ENCODE assay signal across 1 cellular context in genomic region chr4:5443976-5444802, GRCh38.
TF ChIP-seq lines count a peak whose summit lies in the region.

No MANE protein-coding gene starts in this region.

TF ChIP-seq in K562, 482 proteins besides CTCF, POLR2A, EP300 and RAD21 (continued from another document):
- TF ChIP-seq MGA (IDR thresholded peaks at IDR 0.05) (0 out of 2 replicates have a peak, but pooled peaks have one; percentile 17), NFRKB (IDR thresholded peaks at IDR 0.05; ENCODE audit: low read depth) (peak; percentile 57; the same call in 1 of the 2 replicates), TAF9B (IDR thresholded peaks at IDR 0.05; ENCODE audit: partially characterized antibody) (peak; percentile 31), FOXK2 (conservative IDR thresholded peaks at IDR 0.05 in 1 of 2, IDR thresholded peaks at IDR 0.05 in 1 of 2; ENCODE audit: low read depth in 2 of 2) (peak; percentile 26 to 54; a peak in 1 of 4 replicates), YY1 (IDR thresholded peaks at IDR 0.05; ENCODE audit: borderline replicate concordance in 1 of 3, control insufficient read depth in 1 of 3, extremely low read depth in 1 of 3, insufficient read depth in 3 of 3, insufficient read length in 1 of 3, insufficient replicate concordance in 2 of 3, low read depth in 1 of 3, low read length in 2 of 3) (peak in 1 of 3 experiments; percentile 63), SOX6 (IDR thresholded peaks at IDR 0.05) (0 out of 2 replicates have a peak, but pooled peaks have one; percentile 15)
- TF ChIP-seq, protein P1, sequence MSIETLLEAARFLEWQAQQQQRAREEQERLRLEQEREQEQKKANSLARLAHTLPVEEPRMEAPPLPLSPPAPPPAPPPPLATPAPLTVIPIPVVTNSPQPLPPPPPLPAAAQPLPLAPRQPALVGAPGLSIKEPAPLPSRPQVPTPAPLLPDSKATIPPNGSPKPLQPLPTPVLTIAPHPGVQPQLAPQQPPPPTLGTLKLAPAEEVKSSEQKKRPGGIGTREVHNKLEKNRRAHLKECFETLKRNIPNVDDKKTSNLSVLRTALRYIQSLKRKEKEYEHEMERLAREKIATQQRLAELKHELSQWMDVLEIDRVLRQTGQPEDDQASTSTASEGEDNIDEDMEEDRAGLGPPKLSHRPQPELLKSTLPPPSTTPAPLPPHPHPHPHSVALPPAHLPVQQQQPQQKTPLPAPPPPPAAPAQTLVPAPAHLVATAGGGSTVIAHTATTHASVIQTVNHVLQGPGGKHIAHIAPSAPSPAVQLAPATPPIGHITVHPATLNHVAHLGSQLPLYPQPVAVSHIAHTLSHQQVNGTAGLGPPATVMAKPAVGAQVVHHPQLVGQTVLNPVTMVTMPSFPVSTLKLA (conservative IDR thresholded peaks at IDR 0.05) = 0 out of 4 replicates have a peak, but pooled peaks of 1 of the 2 experiments have one; percentile 13
- TF ChIP-seq, protein P2, sequence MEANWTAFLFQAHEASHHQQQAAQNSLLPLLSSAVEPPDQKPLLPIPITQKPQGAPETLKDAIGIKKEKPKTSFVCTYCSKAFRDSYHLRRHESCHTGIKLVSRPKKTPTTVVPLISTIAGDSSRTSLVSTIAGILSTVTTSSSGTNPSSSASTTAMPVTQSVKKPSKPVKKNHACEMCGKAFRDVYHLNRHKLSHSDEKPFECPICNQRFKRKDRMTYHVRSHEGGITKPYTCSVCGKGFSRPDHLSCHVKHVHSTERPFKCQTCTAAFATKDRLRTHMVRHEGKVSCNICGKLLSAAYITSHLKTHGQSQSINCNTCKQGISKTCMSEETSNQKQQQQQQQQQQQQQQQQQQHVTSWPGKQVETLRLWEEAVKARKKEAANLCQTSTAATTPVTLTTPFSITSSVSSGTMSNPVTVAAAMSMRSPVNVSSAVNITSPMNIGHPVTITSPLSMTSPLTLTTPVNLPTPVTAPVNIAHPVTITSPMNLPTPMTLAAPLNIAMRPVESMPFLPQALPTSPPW (CRISPR knock-in tag; IDR thresholded peaks at IDR 0.05) = peak; percentile 27; the same call in 1 of the 2 replicates
